8 cellular contexts compared by ENCODE assay signal in the genomic region with DNA sequence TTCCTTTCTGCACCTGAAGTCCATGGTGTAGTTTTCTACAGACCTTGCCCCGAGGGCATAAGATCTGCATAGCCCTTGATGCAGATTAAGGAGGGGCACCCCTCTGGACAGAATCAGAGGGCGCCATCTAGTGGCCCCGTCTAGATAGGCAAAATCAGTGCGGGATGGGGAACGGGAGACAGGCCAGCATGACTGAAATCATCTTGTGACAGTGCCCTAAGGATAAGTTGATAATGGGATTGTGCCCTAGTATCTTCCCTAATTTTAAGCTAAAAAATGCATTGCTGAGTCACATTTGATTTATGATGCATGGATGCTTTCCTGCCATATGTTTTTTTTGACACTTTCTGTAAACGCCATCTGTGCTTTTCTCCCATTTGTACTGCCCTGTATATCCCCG. TPM values are rescaled to one million over a fixed set of nuclear protein-coding genes. Genes with fewer than 3 reads are reported as not detected.
DNase-seq lines count a peak whose midpoint lies in the region; ATAC-seq and TF ChIP-seq lines count a peak whose summit lies in the region.

No MANE protein-coding gene starts in this region.

- CTCF ChIA-PET in Caco-2 (lab: Charles Lee), result no interaction called here

- TF ChIP-seq EP300 in transverse colon (IDR thresholded peaks at IDR 0.05; ENCODE audit: low read depth), result no peak

- no peak overlapping the region for H3K27ac Mint-ChIP-seq in Caco-2 (ENCODE audit: unreplicated experiment)

- H3K9me3 Mint-ChIP-seq in Caco-2 (ENCODE audit: unreplicated experiment), result no peaks in the 10 kb centered on the region

- H3K27me3 ChIP-seq in Caco-2 (replicated peaks; ENCODE audit: control insufficient read depth, insufficient read depth, low read length) (no peaks in the 10 kb centered on the region), transverse colon (no peaks in the 10 kb centered on the region)

- TF ChIP-seq CTCF in Caco-2 (IDR thresholded peaks at IDR 0.05; ENCODE audit: insufficient read depth in 1 of 2, low read depth in 1 of 2, low read length in 1 of 2, severe bottlenecking in 1 of 2, unreplicated experiment in 1 of 2) (peak; percentile 77 to 79), omental fat pad (IDR thresholded peaks at IDR 0.05) (peak in 1 of 3 donors; percentile 25), transverse colon (IDR thresholded peaks at IDR 0.05) (peak; percentile 62 to 83 (median 73))

- peaks cover 53% of the 10 kb centered on the region for H3K36me3 Mint-ChIP-seq in Caco-2 (ENCODE audit: insufficient read depth, unreplicated experiment)

- peaks cover 6% of the 10 kb centered on the region; the same call in 1 of the 2 replicates for H3K36me3 ChIP-seq in Caco-2 (ENCODE audit: control insufficient read depth, insufficient read depth, low read length)
- peaks cover 0 to 34% (median 15%) of the 10 kb centered on the region in 4 donors for H3K36me3 ChIP-seq in transverse colon

- WGBS in transverse colon (ENCODE audit: low coverage in 1 of 2), 2 donors, result 30 to 35% methylated on average over 6 to 7 of the region's 7 CpGs

- H3K4me1 ChIP-seq in Caco-2 (peaks cover 11% of the 10 kb centered on the region; the same call in 1 of the 2 replicates), transverse colon (no peaks in the 10 kb centered on the region)

- H3K4me3 Mint-ChIP-seq in Caco-2 (ENCODE audit: unreplicated experiment), result no peak overlapping the region

- TF ChIP-seq POLR2A in transverse colon (IDR thresholded peaks at IDR 0.05), result no peak

- intact Hi-C loops in Caco-2 (cut with micrococcal nuclease; ENCODE audit: unreplicated experiment) (no loop called here), transverse colon (cut with DNase I; ENCODE audit: low total_unique reads) (no loop called here)

- in situ Hi-C loops in transverse colon (cut with MboI; ENCODE audit: low pct_ligation_motif_present in 1 of 4, low pct_unique_long_range_greater_than_20kb in 1 of 4, low sequenced_read_pairs in 3 of 4), result loop anchor here in 3 of 4 donors (10.0 to 25.0 kb wide), 2 partner anchors 109 to 121 kb away; no protein-coding TSS in a partner anchor

- H3K4me3 ChIP-seq in Caco-2 (ENCODE audit: low read depth, low read length) (no peak overlapping the region), transverse colon (no peak overlapping the region)

- DNase-seq in Caco-2 (peak; percentile 75 to 81), HUDEP-2 (lab: John Stamatoyannopoulos, UW; ENCODE audit: unreplicated experiment in 76 of 76) (peak in 63 of 76 experiments; percentile 9 to 83 (median 53)), OCI-M1 (lab: John Stamatoyannopoulos, UW) (peak; percentile 89), activated T-helper 1 cell treated with Interleukin-2 at 50 U/mL for 16 hours (ENCODE audit: low read depth) (peak; percentile 41), fibroblast of peridontal ligament (ENCODE audit: extremely low read depth) (peak; percentile 68), omental fat pad (ENCODE audit: low spot score) (peak; percentile 57), transverse colon (peak; percentile 81)

- H3K27me3 Mint-ChIP-seq in Caco-2 (ENCODE audit: insufficient read depth, unreplicated experiment), result no peaks in the 10 kb centered on the region

- H3K4me1 Mint-ChIP-seq in Caco-2 (ENCODE audit: low read depth, unreplicated experiment), result peaks cover 11% of the 10 kb centered on the region

- H3K9me3 ChIP-seq in Caco-2 (0 out of 2 replicates have a peak, but pooled peaks cover 6% of the 10 kb centered on the region), transverse colon (no peaks in the 10 kb centered on the region)

- no TSS peak for BruUV-seq in Caco-2 (replicated peaks; lab: Mats Ljungman, UMichigan)

- peak; percentile 71 for ATAC-seq in omental fat pad (ENCODE audit: low FRiP score)
- ATAC-seq in GM18861 (IDR thresholded peaks at IDR 0.05; ENCODE audit: unreplicated experiment), result no peak

- H3K27ac ChIP-seq in transverse colon, result no peak overlapping the region

- POLR2A ChIA-PET in Caco-2 (lab: Charles Lee), result no interaction called here

RNA-seq across cellular contexts. Expression of a gene that starts 19.1 kb away (rescaled TPM):
- total RNA-seq in Caco-2 (2022), result 329 and 381 TPM in 2 replicates
- total RNA-seq in omental fat pad, result 100 to 1,000 TPM; 156 to 258 (median 211) TPM
- 100 to 1,000 TPM; 112 to 531 (median 220) TPM for total RNA-seq in transverse colon

RNA-seq across cellular contexts. Expression of a gene that starts 58.3 kb away (rescaled TPM):
- total RNA-seq in Caco-2 (2022) (33.2 and 40.2 TPM in 2 replicates), omental fat pad (10 to 100 TPM in 2 of 4 donors, 1 to 10 TPM in 2; 6.1 to 12.8 (median 9.2) TPM), transverse colon (10 to 100 TPM in 1 of 4 donors, 1 to 10 TPM in 2, not detected in 1; 5.6 to 10.6 (median 7.2) TPM)
